Comparison of ENCODE assay signal across 15 cellular contexts in genomic region chr7:4714767-4715384, GRCh38. TPM values are rescaled to one million over a fixed set of nuclear protein-coding genes. Genes with fewer than 3 reads are reported as not detected.
DNase-seq lines count a peak whose midpoint lies in the region; ATAC-seq and TF ChIP-seq lines count a peak whose summit lies in the region.
"Had no signal": no experiment of that assay in that cellular context is flagged by ENCODE, and none has a peak within 500 bp of the region (broad histone marks: within the 10 kb centered on the region; RNA-seq: fewer than 3 reads in every experiment).

No MANE protein-coding gene starts in this region.

- H3K4me1 ChIP-seq in liver (ENCODE audit: control insufficient read depth in 4 of 4, insufficient read depth in 4 of 4, low read length in 3 of 4) (peaks cover 7 to 30% (median 23%) of the 10 kb centered on the region in 4 donors), subcutaneous abdominal adipose tissue (ENCODE audit: control insufficient read depth in 5 of 5, insufficient read depth in 5 of 5, low read length in 5 of 5) (peaks cover 4 to 40% (median 38%) of the 10 kb centered on the region in 5 donors)

- ATAC-seq in esophagus mucosa = no peak
- no peak for ATAC-seq in GM18909 (IDR thresholded peaks at IDR 0.05; ENCODE audit: poor library complexity, unreplicated experiment)

- no peaks in the 10 kb centered on the region for H3K27me3 ChIP-seq in liver (ENCODE audit: control insufficient read depth in 4 of 4, insufficient read depth in 4 of 4, low read length in 3 of 4)
- H3K27me3 ChIP-seq in subcutaneous abdominal adipose tissue (ENCODE audit: control insufficient read depth in 5 of 5, insufficient read depth in 4 of 5, low read length in 5 of 5) = no peaks in the 10 kb centered on the region
- H3K27me3 ChIP-seq: SJSA1 had no signal

- H3K4me3 ChIP-seq in astrocyte of the cerebellum (ENCODE audit: low read depth, low read length) (peak overlapping the region; percentile 16), liver (ENCODE audit: low read depth in 1 of 3, low read length in 3 of 3) (no peak overlapping the region), subcutaneous abdominal adipose tissue (ENCODE audit: low read depth in 1 of 5, low read length in 5 of 5) (peak overlapping the region in 4 of 5 donors; percentile 3 to 46 (median 37))
- H3K4me3 ChIP-seq: SJSA1 had no signal

- H3K36me3 ChIP-seq in liver (ENCODE audit: control insufficient read depth in 4 of 4, insufficient read depth in 3 of 4, low read depth in 1 of 4, low read length in 3 of 4) (peaks cover 0 to 4% (median 0%) of the 10 kb centered on the region in 4 donors), subcutaneous abdominal adipose tissue (ENCODE audit: control insufficient read depth in 5 of 5, insufficient read depth in 5 of 5, low read length in 5 of 5) (peaks cover 0 to 15% (median 5%) of the 10 kb centered on the region in 5 donors)

- TF ChIP-seq RAD21 in liver (IDR thresholded peaks at IDR 0.05) = no peak

- peak; percentile 60 for DNase-seq in SKM-1 treated with dmso at 0.1 percent for 144 hours (lab: John Stamatoyannopoulos, UW; ENCODE audit: unreplicated experiment)
- DNase-seq in SKM-1 (lab: John Stamatoyannopoulos, UW; ENCODE audit: unreplicated experiment) = no peak
- no peak for DNase-seq in astrocyte of the cerebellum (ENCODE audit: low read depth)
- no peak for DNase-seq in stimulated activated CD4-positive, alpha-beta T cell treated with anti-CD3 and anti-CD28 coated beads, Interleukin-12 subunit alpha, Interleukin-12 subunit beta, amount 100 ng/mL, for 4 hours
- DNase-seq: ACHN; activated CD4-positive, alpha-beta T cell treated with anti-CD3 and anti-CD28 coated beads for 4 hours; activated gamma-delta T cell treated with Interleukin-2 at 50 U/mL for 16 hours; dermis blood vessel endothelial cell; DND-41; stimulated activated CD4-positive, alpha-beta T cell treated with anti-CD3 and anti-CD28 coated beads, Interleukin-15, amount 100 ng/mL, for 24 hours had no signal

- H3K9ac ChIP-seq in liver (ENCODE audit: low read depth in 1 of 2, low read length in 2 of 2) (no peak overlapping the region), subcutaneous abdominal adipose tissue (ENCODE audit: low read length in 5 of 5) (no peak overlapping the region)

- peak overlapping the region; percentile 64 to 81 for H3K27ac ChIP-seq in liver (ENCODE audit: low read depth in 1 of 2, low read length in 2 of 2)
- no peak overlapping the region for H3K27ac ChIP-seq in subcutaneous abdominal adipose tissue (ENCODE audit: low read depth, low read length)
- H3K27ac ChIP-seq: SJSA1 had no signal

- TF ChIP-seq CTCF in astrocyte of the cerebellum (IDR thresholded peaks at IDR 0.05; ENCODE audit: low read depth, low read length, missing control alignments) = no peak
- no peak for TF ChIP-seq CTCF in liver (IDR thresholded peaks at IDR 0.05; ENCODE audit: low read depth, low read length, missing input control)

- H3K9me3 ChIP-seq in liver (ENCODE audit: control insufficient read depth in 4 of 4, low read length in 3 of 4) (no peaks in the 10 kb centered on the region), subcutaneous abdominal adipose tissue (ENCODE audit: control insufficient read depth in 5 of 5, low read length in 5 of 5) (no peaks in the 10 kb centered on the region)
- H3K9me3 ChIP-seq: SJSA1 had no signal

- in situ Hi-C loops in astrocyte of the cerebellum (cut with HindIII; ENCODE audit: low sequenced_read_pairs) = no loop called here

- WGBS in liver = 87% methylated on average over 24 of the region's 24 CpGs

TF ChIP-seq in liver, 16 proteins besides CTCF, POLR2A, EP300 and RAD21:
- TF ChIP-seq ZBTB33 (IDR thresholded peaks at IDR 0.05) (no peak), JUND (IDR thresholded peaks at IDR 0.05) (no peak), MAX (IDR thresholded peaks at IDR 0.05) (no peak), ATF3 (IDR thresholded peaks at IDR 0.05) (no peak), GABPA (IDR thresholded peaks at IDR 0.05 in 1 of 2, conservative IDR thresholded peaks at IDR 0.05 in 1 of 2) (no peak), REST (IDR thresholded peaks at IDR 0.05) (no peak), RXRA (IDR thresholded peaks at IDR 0.05) (no peak), NR2F2 (IDR thresholded peaks at IDR 0.05) (no peak), EGR1 (IDR thresholded peaks at IDR 0.05; ENCODE audit: low read depth in 2 of 2) (no peak), HNF4G (IDR thresholded peaks at IDR 0.05) (no peak), TAF1 (conservative IDR thresholded peaks at IDR 0.05) (no peak), SP1 (IDR thresholded peaks at IDR 0.05) (no peak), FOXA2 (IDR thresholded peaks at IDR 0.05) (no peak), HNF4A (conservative IDR thresholded peaks at IDR 0.05) (no peak)
TF ChIP-seq in liver: peak in this region for 0.

RNA-seq across cellular contexts. Expression of gene FOXK1, which starts 32.8 kb away (rescaled TPM):
- 1 to 10 TPM; 7.5 to 8.5 TPM for total RNA-seq in liver
- 1 to 10 TPM; 1.2 to 1.3 TPM for polyA plus RNA-seq in liver
- total RNA-seq in esophagus mucosa = 21.7 TPM

Comparison
In these comparisons a context has a peak if more than half of its experiments do, and no peak if none do; other contexts are left out.
1. H3K4me3 ChIP-seq: peak in astrocyte of the cerebellum (single experiment) and subcutaneous abdominal adipose tissue (4 of 5); none in liver (0 of 3).